In the genomic region with DNA sequence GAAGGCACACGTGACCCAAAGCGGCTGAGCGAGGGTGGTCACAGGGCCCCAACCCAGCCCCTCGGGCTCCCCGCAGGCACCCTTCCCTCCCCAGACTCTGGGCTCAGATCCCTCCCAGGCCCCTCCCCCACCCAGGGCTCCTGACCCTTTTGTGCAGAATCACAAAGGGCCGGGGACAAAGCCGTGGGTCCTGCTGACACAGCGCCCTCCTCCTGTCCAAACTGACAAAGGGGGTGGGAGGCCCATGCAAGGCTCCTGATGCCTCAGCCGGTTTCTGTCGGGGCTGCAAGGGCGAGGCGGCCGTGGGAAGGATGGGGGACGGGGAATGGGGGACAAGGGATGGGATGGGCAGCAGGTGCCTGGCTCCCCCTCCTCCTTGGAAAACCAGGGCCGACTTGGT, we compare ENCODE assay signal across 21 cellular contexts.
"Had no signal": no experiment of that assay in that cellular context is flagged by ENCODE, and none has a peak within 500 bp of the region (broad histone marks: within the 10 kb centered on the region; RNA-seq: fewer than 3 reads in every experiment).

No MANE protein-coding gene starts in this region.

- H3K4me1 Mint-ChIP-seq: activated CD4-positive, alpha-beta T cell treated with anti-CD3 and anti-CD28 coated beads, Interleukin-2, amount 10 ng/mL, durations not matched to agents 7 days and 5 days had no signal

- H3K36me3 Mint-ChIP-seq: activated naive CD8-positive, alpha-beta T cell; stimulated activated naive B cell treated with anti-CD40 and anti-IgM and Interleukin-4, amounts not matched to agents 10 μg/mL and 1 μg/mL and 100 μg/mL, for 72 hours had no signal

- H3K27me3 ChIP-seq: body of pancreas, foreskin keratinocyte, right atrium auricular region, thyroid gland had no signal

- H3K9me3 ChIP-seq: body of pancreas, mucosa of descending colon, right atrium auricular region, thyroid gland had no signal

- H3K4me1 ChIP-seq: foreskin keratinocyte had no signal

- H3K9me3 Mint-ChIP-seq: activated CD4-positive, alpha-beta T cell treated with anti-CD3 and anti-CD28 coated beads, Interleukin-2, amount 10 ng/mL, durations not matched to agents 7 days and 5 days; activated T-cell treated with anti-CD3 and anti-CD28 coated beads, Interleukin-2, amount 50 U/mL, for 72 hours; naive thymus-derived CD4-positive, alpha-beta T cell; stimulated activated naive B cell treated with anti-CD40 and anti-IgM and Interleukin-4, amounts not matched to agents 10 μg/mL and 1 μg/mL and 100 μg/mL, for 72 hours had no signal

- ATAC-seq: activated T-cell treated with anti-CD3 and anti-CD28 coated beads, Interleukin-2, amount 50 U/mL, for 72 hours; body of pancreas; foreskin keratinocyte; left lobe of liver; mucosa of descending colon; naive thymus-derived CD4-positive, alpha-beta T cell; stimulated activated naive B cell treated with anti-CD40 and anti-IgM and Interleukin-4, amounts not matched to agents 10 μg/mL and 1 μg/mL and 100 μg/mL, for 72 hours had no signal

- DNase-seq: activated CD4-positive, alpha-beta T cell treated with anti-CD3 and anti-CD28 coated beads, Interleukin-2, amount 10 ng/mL, durations not matched to agents 7 days and 5 days; activated CD8-positive, alpha-beta memory T cell treated with anti-CD3 and anti-CD28 coated beads, Interleukin-2, amount 50 U/mL, for 48 hours; activated gamma-delta T cell; activated T-cell treated with anti-CD3 and anti-CD28 coated beads, Interleukin-2, amount 50 U/mL, for 72 hours; amygdala; body of pancreas; central memory CD4-positive, alpha-beta T cell; cortex of kidney; effector memory CD4-positive, alpha-beta T cell; foreskin keratinocyte; islet precursor cell; mucosa of descending colon; naive thymus-derived CD4-positive, alpha-beta T cell; stimulated activated CD4-positive, alpha-beta T cell treated with anti-CD3 and anti-CD28 coated beads, Interleukin-15, amount 100 ng/mL, for 24 hours; stimulated activated CD4-positive, alpha-beta T cell treated with anti-CD3 and anti-CD28 coated beads, Interleukin-4, amount 100 ng/mL, for 1 hour; stimulated activated naive B cell treated with anti-CD40 and anti-IgM and Interleukin-4, amounts not matched to agents 10 μg/mL and 1 μg/mL and 100 μg/mL, for 72 hours; thyroid gland had no signal

- H3K36me3 ChIP-seq: thyroid gland had no signal

- H3K27me3 Mint-ChIP-seq: activated CD4-positive, alpha-beta T cell treated with anti-CD3 and anti-CD28 coated beads, Interleukin-2, amount 10 ng/mL, durations not matched to agents 7 days and 5 days; activated naive CD8-positive, alpha-beta T cell; naive thymus-derived CD4-positive, alpha-beta T cell had no signal

- H3K27ac Mint-ChIP-seq: activated CD4-positive, alpha-beta T cell treated with anti-CD3 and anti-CD28 coated beads, Interleukin-2, amount 10 ng/mL, durations not matched to agents 7 days and 5 days; activated naive CD8-positive, alpha-beta T cell; activated T-cell treated with anti-CD3 and anti-CD28 coated beads, Interleukin-2, amount 50 U/mL, for 72 hours; naive thymus-derived CD4-positive, alpha-beta T cell; stimulated activated naive B cell treated with anti-CD40 and anti-IgM and Interleukin-4, amounts not matched to agents 10 μg/mL and 1 μg/mL and 100 μg/mL, for 72 hours had no signal

- H3K4me3 Mint-ChIP-seq: activated CD4-positive, alpha-beta T cell treated with anti-CD3 and anti-CD28 coated beads, Interleukin-2, amount 10 ng/mL, durations not matched to agents 7 days and 5 days; activated naive CD8-positive, alpha-beta T cell; activated T-cell treated with anti-CD3 and anti-CD28 coated beads, Interleukin-2, amount 50 U/mL, for 72 hours; naive thymus-derived CD4-positive, alpha-beta T cell; stimulated activated naive B cell treated with anti-CD40 and anti-IgM and Interleukin-4, amounts not matched to agents 10 μg/mL and 1 μg/mL and 100 μg/mL, for 72 hours had no signal

- H3K4me3 ChIP-seq: body of pancreas, mucosa of descending colon, right atrium auricular region, skin epidermis, thyroid gland had no signal

- H3K27ac ChIP-seq: body of pancreas, foreskin keratinocyte, right atrium auricular region, thyroid gland had no signal
